1 cellular context compared by ENCODE assay signal in the genomic region with DNA sequence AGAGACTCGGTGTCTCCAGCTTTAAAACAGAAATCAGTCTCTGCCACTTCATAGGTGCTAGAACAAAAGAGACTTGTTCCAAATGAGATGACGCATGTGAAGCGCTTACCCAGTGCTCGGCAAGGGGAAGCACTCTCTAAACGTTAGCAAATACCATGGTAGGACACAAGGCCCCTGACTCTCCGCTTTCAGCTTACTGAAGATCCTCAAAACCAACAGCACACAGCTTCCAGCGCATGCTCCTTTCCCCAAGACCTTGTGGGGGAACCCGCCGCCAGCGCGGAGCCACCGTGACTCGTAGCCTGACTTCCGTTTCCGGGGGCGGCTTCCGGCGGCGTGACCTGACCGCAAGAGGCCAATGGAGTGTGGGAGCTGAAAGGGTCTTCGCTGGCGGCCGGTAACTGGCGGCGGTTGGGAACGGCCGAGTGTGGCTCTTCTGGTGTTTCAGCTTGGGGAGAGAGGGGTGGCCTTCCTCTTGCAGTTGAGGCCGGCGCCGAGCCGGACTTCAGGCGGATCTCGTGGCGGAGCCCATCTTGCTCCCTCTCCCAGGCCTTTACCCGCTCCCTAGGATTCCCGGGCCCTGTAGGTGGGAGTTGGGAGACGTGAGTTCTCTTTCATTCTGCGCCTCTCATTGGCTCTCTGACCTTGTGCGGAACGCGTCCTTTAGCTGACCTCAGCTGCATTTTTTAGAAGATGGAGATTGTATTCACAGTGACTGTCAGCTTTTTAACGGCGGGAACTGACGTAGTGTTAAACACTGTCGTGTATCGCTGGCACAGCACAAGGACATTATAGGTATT.
A peak's percentile ranks its signal among the peaks of the same experiment; 100 is the strongest.
TF ChIP-seq lines count a peak whose summit lies in the region.

A gene with protein sequence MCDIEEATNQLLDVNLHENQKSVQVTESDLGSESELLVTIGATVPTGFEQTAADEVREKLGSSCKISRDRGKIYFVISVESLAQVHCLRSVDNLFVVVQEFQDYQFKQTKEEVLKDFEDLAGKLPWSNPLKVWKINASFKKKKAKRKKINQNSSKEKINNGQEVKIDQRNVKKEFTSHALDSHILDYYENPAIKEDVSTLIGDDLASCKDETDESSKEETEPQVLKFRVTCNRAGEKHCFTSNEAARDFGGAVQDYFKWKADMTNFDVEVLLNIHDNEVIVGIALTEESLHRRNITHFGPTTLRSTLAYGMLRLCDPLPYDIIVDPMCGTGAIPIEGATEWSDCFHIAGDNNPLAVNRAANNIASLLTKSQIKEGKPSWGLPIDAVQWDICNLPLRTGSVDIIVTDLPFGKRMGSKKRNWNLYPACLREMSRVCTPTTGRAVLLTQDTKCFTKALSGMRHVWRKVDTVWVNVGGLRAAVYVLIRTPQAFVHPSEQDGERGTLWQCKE (plus strand): TSS at position 324 of the 800 bp plus-strand sequence. CDS start 2,015 bp downstream, outside the sequence.

TF ChIP-seq in HEK293, 187 proteins besides CTCF, POLR2A, EP300 and RAD21 (continued from another document):
- TF ChIP-seq, protein P1, sequence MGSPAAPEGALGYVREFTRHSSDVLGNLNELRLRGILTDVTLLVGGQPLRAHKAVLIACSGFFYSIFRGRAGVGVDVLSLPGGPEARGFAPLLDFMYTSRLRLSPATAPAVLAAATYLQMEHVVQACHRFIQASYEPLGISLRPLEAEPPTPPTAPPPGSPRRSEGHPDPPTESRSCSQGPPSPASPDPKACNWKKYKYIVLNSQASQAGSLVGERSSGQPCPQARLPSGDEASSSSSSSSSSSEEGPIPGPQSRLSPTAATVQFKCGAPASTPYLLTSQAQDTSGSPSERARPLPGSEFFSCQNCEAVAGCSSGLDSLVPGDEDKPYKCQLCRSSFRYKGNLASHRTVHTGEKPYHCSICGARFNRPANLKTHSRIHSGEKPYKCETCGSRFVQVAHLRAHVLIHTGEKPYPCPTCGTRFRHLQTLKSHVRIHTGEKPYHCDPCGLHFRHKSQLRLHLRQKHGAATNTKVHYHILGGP (tag by site-specific recombination; IDR thresholded peaks at IDR 0.05) = no peak
- TF ChIP-seq SETDB1 (IDR thresholded peaks at IDR 0.05; ENCODE audit: insufficient read length, low read length) (peak; percentile 52), ZNF394 (tag by site-specific recombination; IDR thresholded peaks at IDR 0.05; ENCODE audit: borderline replicate concordance) (peak; percentile 75; the same call in 1 of the 2 replicates), ZNF223 (tag by site-specific recombination; IDR thresholded peaks at IDR 0.05) (0 out of 2 replicates have a peak, but pooled peaks have one; percentile 13), EGR2 (tag by site-specific recombination; IDR thresholded peaks at IDR 0.05; ENCODE audit: low read depth) (peak; percentile 89), ZNF629 (tag by site-specific recombination; IDR thresholded peaks at IDR 0.05) (peak; percentile 86), ZBTB48 (tag by site-specific recombination; IDR thresholded peaks at IDR 0.05) (peak; percentile 97), ZBTB20 (tag by site-specific recombination; IDR thresholded peaks at IDR 0.05) (peak; percentile 98), ZNF555 (tag by site-specific recombination; conservative IDR thresholded peaks at IDR 0.05) (no peak), ZFP37 (tag by site-specific recombination; IDR thresholded peaks at IDR 0.05) (peak; percentile 90; the same call in 1 of the 2 replicates), ZNF2 (tag by site-specific recombination; IDR thresholded peaks at IDR 0.05) (peak; percentile 87), ZNF561 (tag by site-specific recombination; IDR thresholded peaks at IDR 0.05; ENCODE audit: borderline replicate concordance) (peak; percentile 99), ZNF391 (tag by site-specific recombination; IDR thresholded peaks at IDR 0.05; ENCODE audit: borderline replicate concordance, low read depth) (peak; percentile 73; the same call in 1 of the 2 replicates), PRDM1 (tag by site-specific recombination; IDR thresholded peaks at IDR 0.05) (no peak)
- TF ChIP-seq, protein P2, sequence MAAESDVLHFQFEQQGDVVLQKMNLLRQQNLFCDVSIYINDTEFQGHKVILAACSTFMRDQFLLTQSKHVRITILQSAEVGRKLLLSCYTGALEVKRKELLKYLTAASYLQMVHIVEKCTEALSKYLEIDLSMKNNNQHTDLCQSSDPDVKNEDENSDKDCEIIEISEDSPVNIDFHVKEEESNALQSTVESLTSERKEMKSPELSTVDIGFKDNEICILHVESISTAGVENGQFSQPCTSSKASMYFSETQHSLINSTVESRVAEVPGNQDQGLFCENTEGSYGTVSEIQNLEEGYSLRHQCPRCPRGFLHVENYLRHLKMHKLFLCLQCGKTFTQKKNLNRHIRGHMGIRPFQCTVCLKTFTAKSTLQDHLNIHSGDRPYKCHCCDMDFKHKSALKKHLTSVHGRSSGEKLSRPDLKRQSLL (tag by site-specific recombination; IDR thresholded peaks at IDR 0.05) = no peak
- TF ChIP-seq, protein P3, sequence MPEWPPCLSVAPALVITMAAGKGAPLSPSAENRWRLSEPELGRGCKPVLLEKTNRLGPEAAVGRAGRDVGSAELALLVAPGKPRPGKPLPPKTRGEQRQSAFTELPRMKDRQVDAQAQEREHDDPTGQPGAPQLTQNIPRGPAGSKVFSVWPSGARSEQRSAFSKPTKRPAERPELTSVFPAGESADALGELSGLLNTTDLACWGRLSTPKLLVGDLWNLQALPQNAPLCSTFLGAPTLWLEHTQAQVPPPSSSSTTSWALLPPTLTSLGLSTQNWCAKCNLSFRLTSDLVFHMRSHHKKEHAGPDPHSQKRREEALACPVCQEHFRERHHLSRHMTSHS (tag by site-specific recombination; IDR thresholded peaks at IDR 0.05) = no peak
- TF ChIP-seq, protein P4, sequence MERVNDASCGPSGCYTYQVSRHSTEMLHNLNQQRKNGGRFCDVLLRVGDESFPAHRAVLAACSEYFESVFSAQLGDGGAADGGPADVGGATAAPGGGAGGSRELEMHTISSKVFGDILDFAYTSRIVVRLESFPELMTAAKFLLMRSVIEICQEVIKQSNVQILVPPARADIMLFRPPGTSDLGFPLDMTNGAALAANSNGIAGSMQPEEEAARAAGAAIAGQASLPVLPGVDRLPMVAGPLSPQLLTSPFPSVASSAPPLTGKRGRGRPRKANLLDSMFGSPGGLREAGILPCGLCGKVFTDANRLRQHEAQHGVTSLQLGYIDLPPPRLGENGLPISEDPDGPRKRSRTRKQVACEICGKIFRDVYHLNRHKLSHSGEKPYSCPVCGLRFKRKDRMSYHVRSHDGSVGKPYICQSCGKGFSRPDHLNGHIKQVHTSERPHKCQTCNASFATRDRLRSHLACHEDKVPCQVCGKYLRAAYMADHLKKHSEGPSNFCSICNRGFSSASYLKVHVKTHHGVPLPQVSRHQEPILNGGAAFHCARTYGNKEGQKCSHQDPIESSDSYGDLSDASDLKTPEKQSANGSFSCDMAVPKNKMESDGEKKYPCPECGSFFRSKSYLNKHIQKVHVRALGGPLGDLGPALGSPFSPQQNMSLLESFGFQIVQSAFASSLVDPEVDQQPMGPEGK (tag by site-specific recombination; IDR thresholded peaks at IDR 0.05) = peak; percentile 87
